8 cellular contexts compared by ENCODE assay signal in genomic region chr1:181142096-181143043, GRCh38. TPM values are rescaled to one million over a fixed set of nuclear protein-coding genes. Genes with fewer than 3 reads are reported as not detected.
A peak's percentile ranks its signal among the peaks of the same experiment; 100 is the strongest.
DNase-seq lines count a peak whose midpoint lies in the region; ATAC-seq and TF ChIP-seq lines count a peak whose summit lies in the region.

No MANE protein-coding gene starts in this region.

- H3K27ac ChIP-seq in C4-2B, result no peak overlapping the region
- no peak overlapping the region for H3K27ac ChIP-seq in mesenchymal stem cell (ENCODE audit: low read length, poor library complexity, severe bottlenecking)

- H3K36me3 ChIP-seq in mesenchymal stem cell (ENCODE audit: control insufficient read depth in 1 of 2, insufficient read depth in 2 of 2, low read depth in 1 of 2, low read length in 2 of 2), result no peaks in the 10 kb centered on the region

- DNase-seq in HPDE6-E6E7 (ENCODE audit: extremely low spot score), result peak; percentile 76
- DNase-seq in NCI-H82 (lab: John Stamatoyannopoulos, UW), result peak; percentile 94
- DNase-seq in activated CD8-positive, alpha-beta memory T cell treated with anti-CD3 and anti-CD28 coated beads for 1 hour (ENCODE audit: extremely low read depth in 1 of 2, low read depth in 1 of 2), result peak; percentile 71 to 84
- DNase-seq in effector CD8-positive, alpha-beta T cell (lab: John Stamatoyannopoulos, UW), result peak; percentile 82
- DNase-seq in mesenchymal stem cell, result peak; percentile 82
- peak; percentile 79 for DNase-seq in stimulated activated CD8-positive, alpha-beta memory T cell treated with anti-CD3 and anti-CD28 coated beads, Interleukin-15, amount 100 ng/mL, for 1 hour (ENCODE audit: low read depth)

- H2BK5ac ChIP-seq in mesenchymal stem cell (ENCODE audit: low read depth, low read length, poor library complexity, severe bottlenecking), result no peak overlapping the region

- peak overlapping the region; percentile 61 for H3K4me2 ChIP-seq in mesenchymal stem cell (ENCODE audit: low read length, poor library complexity, severe bottlenecking)

- WGBS in mesenchymal stem cell, result 26% methylated on average over 24 of the region's 25 CpGs

- peak overlapping the region; percentile 32 for H2AFZ ChIP-seq in mesenchymal stem cell (ENCODE audit: low read depth, low read length)

- H3K9me3 ChIP-seq in mesenchymal stem cell (ENCODE audit: control insufficient read depth, low read length), result peaks cover 5% of the 10 kb centered on the region

- H4K91ac ChIP-seq in mesenchymal stem cell (ENCODE audit: low read length), result no peak overlapping the region

- ATAC-seq in GM19452 (IDR thresholded peaks at IDR 0.05; ENCODE audit: unreplicated experiment), result peak; percentile 76

- H2AK5ac ChIP-seq in mesenchymal stem cell (ENCODE audit: low read length, severe bottlenecking), result peak overlapping the region; percentile 31

- no peak overlapping the region for H3K23ac ChIP-seq in mesenchymal stem cell (ENCODE audit: low read length in 2 of 2)

- H2BK12ac ChIP-seq in mesenchymal stem cell (ENCODE audit: low read length in 2 of 2), result peak overlapping the region; percentile 25 to 67

- H4K8ac ChIP-seq in mesenchymal stem cell (ENCODE audit: low read length), result peak overlapping the region; percentile 84

- peak overlapping the region; percentile 64 for H2BK120ac ChIP-seq in mesenchymal stem cell (ENCODE audit: low read depth, low read length)

- no peaks in the 10 kb centered on the region for H3K79me1 ChIP-seq in mesenchymal stem cell (replicated peaks; ENCODE audit: low read length, poor library complexity, severe bottlenecking)

- TF ChIP-seq CTCF in C4-2B (conservative IDR thresholded peaks at IDR 0.05), result peak; percentile 96

- peaks cover 22% of the 10 kb centered on the region for H3K4me1 ChIP-seq in mesenchymal stem cell (ENCODE audit: control insufficient read depth, insufficient read depth, low read depth, low read length)

- no peak overlapping the region for H3K14ac ChIP-seq in mesenchymal stem cell (ENCODE audit: low read length in 2 of 2)

- no peak overlapping the region for H3K4ac ChIP-seq in mesenchymal stem cell (ENCODE audit: low read depth in 1 of 2, low read length in 2 of 2)

- peaks cover 0 to 11% of the 10 kb centered on the region in 2 experiments for H3K27me3 ChIP-seq in mesenchymal stem cell (ENCODE audit: control insufficient read depth in 1 of 2, insufficient read depth in 1 of 2, low read length in 2 of 2)

- H3K4me3 ChIP-seq in mesenchymal stem cell (ENCODE audit: insufficient read depth in 1 of 2, low read depth in 1 of 2, low read length in 2 of 2), result peak overlapping the region; percentile 14 to 61

- H3K9ac ChIP-seq in mesenchymal stem cell (ENCODE audit: low read length), result peak overlapping the region; percentile 90

- no peak overlapping the region for H2BK15ac ChIP-seq in mesenchymal stem cell (ENCODE audit: low read depth, poor library complexity, severe bottlenecking)

- peak overlapping the region; percentile 64 to 86 for H3K18ac ChIP-seq in mesenchymal stem cell (ENCODE audit: low read depth in 1 of 2, low read length in 2 of 2)

RNA-seq across cellular contexts. Expression of gene IER5, which starts 53.9 kb away (rescaled TPM):
- polyA plus RNA-seq in mesenchymal stem cell (2013, experiment 1 of 2), result 11.3 TPM
- polyA plus RNA-seq in mesenchymal stem cell (2013, experiment 2 of 2), result 11.5 TPM
